Comparison of ENCODE assay signal across 8 cellular contexts in genomic region chr6:21987501-21987957, GRCh38.
DNase-seq lines count a peak whose midpoint lies in the region; ATAC-seq and TF ChIP-seq lines count a peak whose summit lies in the region.

No MANE protein-coding gene starts in this region.

- H3K27me3 Mint-ChIP-seq in CD8-positive, alpha-beta T cell (ENCODE audit: low read depth): no peaks in the 10 kb centered on the region
- no peaks in the 10 kb centered on the region for H3K27me3 Mint-ChIP-seq in WTC11 (ENCODE audit: low read depth)

- H3K27me3 ChIP-seq in CD8-positive, alpha-beta T cell (ENCODE audit: insufficient read depth, low read length): no peaks in the 10 kb centered on the region
- H3K27me3 ChIP-seq in HL-60 (ENCODE audit: insufficient read depth, poor library complexity, severe bottlenecking) (no peaks in the 10 kb centered on the region), prostate gland (replicated peaks; ENCODE audit: insufficient read depth) (no peaks in the 10 kb centered on the region)

- intact Hi-C loops in CD8-positive, alpha-beta T cell (cut with DNase I, micrococcal nuclease): no loop called here
- intact Hi-C loops in Right ventricle myocardium inferior (cut with DNase I): loop anchor here (10.0 kb wide), 1 partner anchor 157 kb away; no protein-coding TSS in a partner anchor
- intact Hi-C loops in prostate gland (cut with DNase I): loop anchor here (5.0 kb wide), 1 partner anchor 35 kb away; no protein-coding TSS in a partner anchor

- no peaks in the 10 kb centered on the region for H3K9me3 ChIP-seq in CD8-positive, alpha-beta T cell (ENCODE audit: low read length)
- no peaks in the 10 kb centered on the region for H3K9me3 ChIP-seq in prostate gland

- no peak overlapping the region for H3K27ac ChIP-seq in CD8-positive, alpha-beta T cell (ENCODE audit: low read depth, low read length)
- H3K27ac ChIP-seq in HL-60 (replicated peaks) (peak overlapping the region; percentile 42), prostate gland (peak overlapping the region; percentile 43 to 48)

- ATAC-seq in CD8-positive, alpha-beta T cell: no peak
- ATAC-seq in GM19452 (IDR thresholded peaks at IDR 0.05; ENCODE audit: unreplicated experiment) (peak; percentile 88), WTC11 (peak; percentile 64; the same call in 1 of the 2 replicates), Right ventricle myocardium inferior (peak; percentile 96)

- no peaks in the 10 kb centered on the region for H3K9me3 Mint-ChIP-seq in CD8-positive, alpha-beta T cell
- no peaks in the 10 kb centered on the region for H3K9me3 Mint-ChIP-seq in WTC11

- no peaks in the 10 kb centered on the region for H3K36me3 Mint-ChIP-seq in CD8-positive, alpha-beta T cell
- H3K36me3 Mint-ChIP-seq in WTC11: peaks cover 7% of the 10 kb centered on the region

- peak overlapping the region; percentile 42 for H3K27ac Mint-ChIP-seq in CD8-positive, alpha-beta T cell
- H3K27ac Mint-ChIP-seq in WTC11: no peak overlapping the region

- no peak for TF ChIP-seq CTCF in CD8-positive, alpha-beta T cell (IDR thresholded peaks at IDR 0.05)
- no peak for TF ChIP-seq CTCF in HL-60 (IDR thresholded peaks at IDR 0.05; ENCODE audit: insufficient read depth, low read length)
- TF ChIP-seq CTCF in WTC11 (IDR thresholded peaks at IDR 0.05): no peak
- no peak for TF ChIP-seq CTCF in prostate gland (IDR thresholded peaks at IDR 0.05)

- no peak overlapping the region for H3K4me3 ChIP-seq in CD8-positive, alpha-beta T cell (ENCODE audit: low read depth, low read length)
- H3K4me3 ChIP-seq in HL-60 (replicated peaks; ENCODE audit: insufficient read depth, low read length) (peak overlapping the region; percentile 28), prostate gland (no peak overlapping the region)

- H3K4me1 Mint-ChIP-seq in CD8-positive, alpha-beta T cell (ENCODE audit: low read depth): peaks cover 22% of the 10 kb centered on the region
- peaks cover 17% of the 10 kb centered on the region for H3K4me1 Mint-ChIP-seq in WTC11

- DNase-seq in CD8-positive, alpha-beta T cell: peak in 1 of 7 experiments; percentile 17
- DNase-seq in HL-60 (ENCODE audit: low read depth in 1 of 2, low spot score in 1 of 2) (peak; percentile 27 to 63), WTC11 (ENCODE audit: low spot score) (peak; percentile 19), Right ventricle myocardium inferior (ENCODE audit: missing footprints) (peak; percentile 70), prostate gland (ENCODE audit: low spot score) (peak; percentile 34), cerebellum (ENCODE audit: low spot score) (no peak)
- DNase-seq in stimulated activated naive CD4-positive, alpha-beta T cell treated with Interleukin-2 at 50 U/mL for 16 hours (lab: John Stamatoyannopoulos, UW): no peak

- peaks cover 16% of the 10 kb centered on the region for H3K4me1 ChIP-seq in CD8-positive, alpha-beta T cell (ENCODE audit: insufficient read depth, low read length)
- H3K4me1 ChIP-seq in prostate gland (replicated peaks): peaks cover 4% of the 10 kb centered on the region

- peak overlapping the region; percentile 44 for H3K4me3 Mint-ChIP-seq in CD8-positive, alpha-beta T cell
- H3K4me3 Mint-ChIP-seq in WTC11: no peak overlapping the region

- CTCF ChIA-PET in CD8-positive, alpha-beta T cell (lab: Charles Lee): no interaction called here
- CTCF ChIA-PET in WTC11 (lab: Charles Lee): no interaction called here

- H3K36me3 ChIP-seq in CD8-positive, alpha-beta T cell (ENCODE audit: insufficient read depth, low read length): no peaks in the 10 kb centered on the region
- H3K36me3 ChIP-seq in prostate gland: no peaks in the 10 kb centered on the region

- whole genome bisulfite sequencing in prostate gland: under 1% methylated on average over 9 of the region's 9 CpGs

- no peak for TF ChIP-seq POLR2A in prostate gland (IDR thresholded peaks at IDR 0.05)

- POLR2A ChIA-PET in CD8-positive, alpha-beta T cell (lab: Charles Lee): no interaction called here
- POLR2A ChIA-PET in WTC11 (lab: Charles Lee): no interaction called here

TF ChIP-seq in WTC11, 78 proteins besides CTCF, POLR2A, EP300 and RAD21 (continues in another document):
- TF ChIP-seq ATF1 (CRISPR knock-in tag; IDR thresholded peaks at IDR 0.05): no peak
- no peak for TF ChIP-seq KAT7 (CRISPR knock-in tag; IDR thresholded peaks at IDR 0.05; ENCODE audit: borderline replicate concordance)
- TF ChIP-seq ZNF281 (CRISPR knock-in tag; IDR thresholded peaks at IDR 0.05): no peak
- TF ChIP-seq CREM (CRISPR knock-in tag; IDR thresholded peaks at IDR 0.05): no peak
- no peak for TF ChIP-seq RELA (CRISPR knock-in tag; IDR thresholded peaks at IDR 0.05; ENCODE audit: borderline replicate concordance)
- no peak for TF ChIP-seq MYBL2 (CRISPR knock-in tag; IDR thresholded peaks at IDR 0.05)
- TF ChIP-seq SMAD3 (CRISPR knock-in tag; IDR thresholded peaks at IDR 0.05; ENCODE audit: borderline replicate concordance): no peak
- TF ChIP-seq E2F1 (CRISPR knock-in tag; IDR thresholded peaks at IDR 0.05): no peak
- no peak for TF ChIP-seq ZNF121 (CRISPR knock-in tag; IDR thresholded peaks at IDR 0.05)
- no peak for TF ChIP-seq ZSCAN18 (CRISPR knock-in tag; IDR thresholded peaks at IDR 0.05)
- TF ChIP-seq TEAD1 (CRISPR knock-in tag; IDR thresholded peaks at IDR 0.05): no peak
- no peak for TF ChIP-seq ZNF532 (CRISPR knock-in tag; IDR thresholded peaks at IDR 0.05; ENCODE audit: borderline replicate concordance)
- no peak for TF ChIP-seq ELF4 (CRISPR knock-in tag; IDR thresholded peaks at IDR 0.05; ENCODE audit: low read depth)

Comparison
In these comparisons a context has a peak if more than half of its experiments do, and no peak if none do; other contexts are left out.
1. DNase-seq: peak in HL-60 (2 of 2), WTC11 (single experiment), Right ventricle myocardium inferior (single experiment) and prostate gland (single experiment); none in cerebellum (single experiment) and stimulated activated naive CD4-positive, alpha-beta T cell treated with Interleukin-2 at 50 U/mL for 16 hours (single experiment).
2. intact Hi-C loops: an anchor here in Right ventricle myocardium inferior (10.0 kb wide) and prostate gland (5.0 kb wide); none called in CD8-positive, alpha-beta T cell.